14 cellular contexts compared by ENCODE assay signal in the genomic region with DNA sequence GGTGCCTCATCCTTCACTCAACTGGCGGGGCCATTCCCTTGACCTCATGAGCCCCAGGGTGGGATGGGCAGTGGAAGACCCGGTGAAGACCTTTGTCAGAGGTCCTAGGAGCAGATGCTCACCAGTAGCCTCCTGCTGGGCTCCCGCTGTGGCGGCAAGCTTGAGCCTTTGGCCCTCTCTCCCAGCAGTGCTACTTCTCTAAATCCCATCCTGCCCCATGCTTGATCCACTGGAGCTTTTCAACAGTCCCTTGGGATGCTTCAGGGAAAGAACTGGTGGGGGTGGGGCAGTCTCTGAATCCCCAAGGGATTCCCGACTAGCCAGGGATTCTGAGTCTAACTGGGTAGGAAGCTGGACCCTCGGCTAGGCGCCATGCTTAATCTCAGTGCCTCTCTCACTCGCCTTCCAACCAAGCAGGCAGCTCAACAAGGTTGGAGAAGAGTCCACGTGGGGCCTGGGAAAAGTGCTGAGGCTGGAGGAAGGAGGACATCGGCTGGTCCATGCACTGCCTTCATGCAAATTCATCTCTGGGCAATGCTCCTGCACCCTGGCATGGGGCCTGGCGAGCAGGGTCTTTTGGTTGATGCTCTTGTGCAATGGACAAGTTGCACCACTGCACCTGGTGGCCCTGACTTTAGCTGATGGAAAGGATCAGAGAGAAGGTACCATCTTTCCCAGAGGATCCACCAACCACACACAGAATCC.
DNase-seq lines count a peak whose midpoint lies in the region; ATAC-seq, FAIRE-seq and TF ChIP-seq lines count a peak whose summit lies in the region.
"Had no signal": no experiment of that assay in that cellular context is flagged by ENCODE, and none has a peak within 500 bp of the region (broad histone marks: within the 10 kb centered on the region; RNA-seq: fewer than 3 reads in every experiment).

No MANE protein-coding gene starts in this region.

- no peak overlapping the region for H3K27ac ChIP-seq in H1 (ENCODE audit: low read depth, low read length)
- H3K27ac ChIP-seq in osteoblast (ENCODE audit: low read depth, low read length) = no peak overlapping the region
- no peak overlapping the region for H3K27ac ChIP-seq in ascending aorta
- H3K27ac ChIP-seq: 22Rv1 had no signal

- no peak overlapping the region for H2BK5ac ChIP-seq in H1 (ENCODE audit: low read depth, low read length)

- H3K4me3 ChIP-seq in H1 (ENCODE audit: extremely low read depth in 1 of 4, insufficient read depth in 2 of 4, low read depth in 3 of 4, low read length in 4 of 4) = no peak overlapping the region
- H3K4me3 ChIP-seq in osteoblast (ENCODE audit: insufficient read depth, low read length) = no peak overlapping the region
- no peak overlapping the region for H3K4me3 ChIP-seq in ascending aorta

- TF ChIP-seq RAD21 in H1 (IDR thresholded peaks at IDR 0.05 in 1 of 2, conservative IDR thresholded peaks at IDR 0.05 in 1 of 2; ENCODE audit: low read depth in 2 of 2, low read length in 2 of 2) = no peak

- H3K23me2 ChIP-seq in H1 (ENCODE audit: low read depth, low read length) = no peaks in the 10 kb centered on the region

- H2BK20ac ChIP-seq in H1 (ENCODE audit: low read length) = 0 out of 2 replicates have a peak overlapping the region, but pooled peaks have one; percentile 17

- no peak overlapping the region for H3K56ac ChIP-seq in H1 (replicated peaks; ENCODE audit: insufficient read length, low read depth, low read length)

- no peak overlapping the region for H4K5ac ChIP-seq in H1 (ENCODE audit: insufficient read length, low read depth, low read length)

- TF ChIP-seq POLR2A in H1 (IDR thresholded peaks at IDR 0.05; ENCODE audit: control extremely low read depth in 1 of 2, low read depth in 2 of 2, low read length in 2 of 2) = no peak

- H3K27me3 ChIP-seq in H1 (replicated peaks in 1 of 4; ENCODE audit: control insufficient read depth in 3 of 4, extremely low read depth in 1 of 4, insufficient read depth in 3 of 4, low read length in 3 of 4) = no peaks in the 10 kb centered on the region
- no peaks in the 10 kb centered on the region for H3K27me3 ChIP-seq in osteoblast (ENCODE audit: insufficient read depth, low read length)
- H3K27me3 ChIP-seq in ascending aorta = no peaks in the 10 kb centered on the region

- WGBS in H1 (ENCODE audit: extremely low coverage in 1 of 2, insufficient coverage in 1 of 2, insufficient read length in 1 of 2, insufficient replicate concordance in 2 of 2, low coverage in 1 of 2, low lambda C conversion rate in 2 of 2, missing lambda C conversion rate in 1 of 2), 2 experiments = 85% methylated on average over 11 of the region's 11 CpGs; no CpG with 5 or more reads in 1 of the 2 experiments

- H3K36me3 ChIP-seq in H1 (ENCODE audit: control insufficient read depth in 2 of 4, insufficient read depth in 4 of 4, low read length in 3 of 4) (no peaks in the 10 kb centered on the region), osteoblast (ENCODE audit: insufficient read depth, low read length) (no peaks in the 10 kb centered on the region), ascending aorta (no peaks in the 10 kb centered on the region)

- FAIRE-seq in H1 (lab: Jason Lieb, UNC) = no peak
- FAIRE-seq: H54 had no signal

- H3K9me3 ChIP-seq in H1 (ENCODE audit: insufficient read depth in 2 of 2, low read depth in 1 of 2, low read length in 1 of 2) (no peaks in the 10 kb centered on the region), osteoblast (ENCODE audit: low read depth, low read length) (no peaks in the 10 kb centered on the region), ascending aorta (no peaks in the 10 kb centered on the region)

- POLR2A ChIA-PET in H1 (lab: Charles Lee; ENCODE audit: partially characterized antibody) = interaction anchor here (0.7 kb wide), 1 partner anchor 14 kb away, joined by 3 read pairs; no protein-coding TSS in a partner anchor

- no peak overlapping the region for H3K23ac ChIP-seq in H1 (ENCODE audit: insufficient read length)

- TF ChIP-seq CTCF in H1 (IDR thresholded peaks at IDR 0.05; ENCODE audit: control extremely low read depth in 1 of 3, insufficient read depth in 1 of 3, low read depth in 1 of 3, low read length in 3 of 3) (no peak), osteoblast (IDR thresholded peaks at IDR 0.05; ENCODE audit: extremely low read depth, low read depth, low read length) (no peak), ascending aorta (IDR thresholded peaks at IDR 0.05) (no peak)

- H3K4me1 ChIP-seq in H1 (replicated peaks in 1 of 4; ENCODE audit: control insufficient read depth in 3 of 4, insufficient read depth in 4 of 4, low read length in 3 of 4) (peaks cover 12 to 35% (median 20%) of the 10 kb centered on the region in 4 experiments), osteoblast (ENCODE audit: insufficient read depth, low read length) (no peaks in the 10 kb centered on the region), ascending aorta (no peaks in the 10 kb centered on the region)

- intact Hi-C loops in ascending aorta (cut with DNase I) (no loop called here), Right ventricle myocardium superior (cut with DNase I) (no loop called here)

- H4K20me1 ChIP-seq in H1 (replicated peaks in 1 of 2; ENCODE audit: control insufficient read depth in 1 of 2, insufficient read depth in 2 of 2, low read length in 2 of 2) (no peaks in the 10 kb centered on the region), osteoblast (ENCODE audit: insufficient read depth, low read length) (no peaks in the 10 kb centered on the region)

- H3K79me1 ChIP-seq in H1 (ENCODE audit: low read depth, low read length) = no peaks in the 10 kb centered on the region

- DNase-seq in DMS153 treated with DMSO at 0.1 percent for 48 hours (lab: John Stamatoyannopoulos, UW; ENCODE audit: unreplicated experiment) (peak; percentile 13), DMS153 (lab: John Stamatoyannopoulos, UW) (no peak), NCI-H526 treated with DMSO at 0.1 percent for 48 hours (lab: John Stamatoyannopoulos, UW) (peak; percentile 33), H1 (ENCODE audit: low read depth in 1 of 2, low spot score in 2 of 2) (no peak), osteoblast (ENCODE audit: insufficient read length, low spot score, missing footprints) (peak; percentile 25), ascending aorta (ENCODE audit: low spot score in 2 of 2) (no peak), NCI-H187 (lab: John Stamatoyannopoulos, UW) (no peak), Right ventricle myocardium superior (no peak)
- DNase-seq: C1 segment of cervical spinal cord; Calu3; CD4-positive, alpha-beta T cell had no signal

- H4K8ac ChIP-seq in H1 (ENCODE audit: extremely low read depth, insufficient read depth, low read length) = no peak overlapping the region

- no peak for TF ChIP-seq EP300 in H1 (IDR thresholded peaks at IDR 0.05; ENCODE audit: borderline replicate concordance in 1 of 2, low read depth in 2 of 2, low read length in 2 of 2)

- no peak overlapping the region for H2AFZ ChIP-seq in H1 (ENCODE audit: low read length)
- H2AFZ ChIP-seq in osteoblast (ENCODE audit: low read length) = no peak overlapping the region

- no peak overlapping the region for H2AK5ac ChIP-seq in H1 (ENCODE audit: low read depth, low read length)

- H3K4ac ChIP-seq in H1 (replicated peaks; ENCODE audit: insufficient read length, low read depth, low read length) = no peak overlapping the region

- no peak overlapping the region for H3K14ac ChIP-seq in H1 (ENCODE audit: insufficient read length)

- H3K18ac ChIP-seq in H1 (ENCODE audit: extremely low read depth, low read length) = no peak overlapping the region

- CTCF ChIA-PET in H1 (lab: Charles Lee; ENCODE audit: partially characterized antibody) = interaction anchor here (1.3 to 15.3 kb wide), 3 partner anchors 12 to 22 kb away, joined by 5 to 211 read pairs (median 12); no protein-coding TSS in a partner anchor

- H2BK15ac ChIP-seq in H1 (ENCODE audit: low read length) = no peak overlapping the region

- H3K79me2 ChIP-seq in H1 (ENCODE audit: control insufficient read depth in 1 of 2, insufficient read depth in 2 of 2, low read length in 2 of 2) (no peaks in the 10 kb centered on the region), osteoblast (ENCODE audit: insufficient read depth, low read length) (no peaks in the 10 kb centered on the region)

- no peak overlapping the region for H3K4me2 ChIP-seq in H1 (ENCODE audit: insufficient read depth in 1 of 2, low read depth in 2 of 2, low read length in 2 of 2)
- no peak overlapping the region for H3K4me2 ChIP-seq in osteoblast (ENCODE audit: insufficient read depth, low read length)

- H4K91ac ChIP-seq in H1 (replicated peaks; ENCODE audit: insufficient read length, low read length) = no peak overlapping the region

- H2BK12ac ChIP-seq in H1 (ENCODE audit: low read depth, low read length) = no peak overlapping the region; the same call in 1 of the 2 replicates

- H3K9ac ChIP-seq in H1 (replicated peaks in 1 of 4; ENCODE audit: extremely low read depth in 1 of 4, low read depth in 3 of 4, low read length in 3 of 4) = no peak overlapping the region

- H2BK120ac ChIP-seq in H1 (replicated peaks; ENCODE audit: low read depth, low read length) = no peak overlapping the region

- no peak for ATAC-seq in Right ventricle myocardium superior (ENCODE audit: poor library complexity)
- ATAC-seq: HCT116 had no signal

TF ChIP-seq in H1, 55 proteins besides CTCF, POLR2A, EP300 and RAD21 (continues in another document):
- TF ChIP-seq RXRA (IDR thresholded peaks at IDR 0.05; ENCODE audit: insufficient read depth, low read depth, low read length) (no peak), GTF2F1 (IDR thresholded peaks at IDR 0.05; ENCODE audit: borderline replicate concordance, low read depth, low read length) (no peak), RNF2 (IDR thresholded peaks at IDR 0.05; ENCODE audit: borderline replicate concordance, low read depth, low read length, missing control alignments, poor library complexity, severe bottlenecking) (no peak), EGR1 (IDR thresholded peaks at IDR 0.05; ENCODE audit: borderline replicate concordance, low read depth, low read length) (no peak), TEAD4 (IDR thresholded peaks at IDR 0.05; ENCODE audit: low read depth, low read length) (no peak), TCF12 (IDR thresholded peaks at IDR 0.05; ENCODE audit: low read depth, low read length) (no peak), HDAC2 (IDR thresholded peaks at IDR 0.05; ENCODE audit: borderline replicate concordance in 1 of 2, low read depth in 2 of 2, low read length in 2 of 2) (no peak), TAF7 (optimal IDR thresholded peaks at IDR 0.05; ENCODE audit: borderline replicate concordance, low read depth, low read length) (no peak), NANOG (IDR thresholded peaks at IDR 0.05; ENCODE audit: insufficient read depth, low read depth, low read length, poor library complexity, severe bottlenecking) (no peak), CBX8 (IDR thresholded peaks at IDR 0.05; ENCODE audit: borderline replicate concordance, low read depth, low read length) (no peak), BACH1 (IDR thresholded peaks at IDR 0.05; ENCODE audit: low read length) (no peak)
- TF ChIP-seq, protein P1, sequence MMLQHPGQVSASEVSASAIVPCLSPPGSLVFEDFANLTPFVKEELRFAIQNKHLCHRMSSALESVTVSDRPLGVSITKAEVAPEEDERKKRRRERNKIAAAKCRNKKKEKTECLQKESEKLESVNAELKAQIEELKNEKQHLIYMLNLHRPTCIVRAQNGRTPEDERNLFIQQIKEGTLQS (IDR thresholded peaks at IDR 0.05; ENCODE audit: insufficient read depth, low read depth, low read length) = no peak

Comparison
In these comparisons a context has a peak if more than half of its experiments do, and no peak if none do; other contexts are left out.
1. DNase-seq: peak in DMS153 treated with DMSO at 0.1 percent for 48 hours (single experiment), NCI-H526 treated with DMSO at 0.1 percent for 48 hours (single experiment) and osteoblast (single experiment); none in DMS153 (single experiment), H1 (0 of 2), ascending aorta (0 of 2), NCI-H187 (0 of 2) and Right ventricle myocardium superior (single experiment).